Comparison of ENCODE assay signal across 8 cellular contexts in the genomic region with DNA sequence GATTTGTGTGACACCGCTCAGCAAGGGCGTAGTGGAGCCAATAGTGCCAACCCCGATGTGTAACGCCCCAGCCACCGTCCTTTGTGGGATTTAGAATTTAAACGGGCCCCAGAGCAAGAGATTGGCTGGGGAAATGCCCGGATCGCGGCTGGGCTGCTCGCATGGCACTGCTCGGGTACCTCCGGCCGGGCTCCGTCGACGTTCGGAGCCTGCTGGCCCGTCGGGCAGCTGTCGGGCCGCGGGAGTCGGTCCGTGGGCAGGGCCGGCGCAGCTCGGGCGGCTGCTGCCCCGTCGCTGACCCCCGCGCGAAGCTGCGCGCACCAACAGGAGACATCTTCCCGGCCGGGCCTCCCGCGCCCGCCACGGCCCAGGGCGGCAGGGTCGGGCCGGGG. TPM values are rescaled to one million over a fixed set of nuclear protein-coding genes. Genes with fewer than 3 reads are reported as not detected.
DNase-seq lines count a peak whose midpoint lies in the region; ATAC-seq and TF ChIP-seq lines count a peak whose summit lies in the region.

No MANE protein-coding gene starts in this region.

- no peak for ATAC-seq in IMR-90 (ENCODE audit: low read depth)
- ATAC-seq in omental fat pad (ENCODE audit: low FRiP score), result peak; percentile 15
- ATAC-seq in GM21717 (IDR thresholded peaks at IDR 0.05; ENCODE audit: unreplicated experiment), result no peak

- no peak overlapping the region; the same call in 1 of the 2 replicates for H4K91ac ChIP-seq in IMR-90 (ENCODE audit: insufficient read depth, low read depth, low read length)

- peaks cover 0 to 10% (median 6%) of the 10 kb centered on the region in 11 experiments; a peak in 14 of 22 replicates for H3K36me3 ChIP-seq in BLaER1 treated with 17β-estradiol and CSF1 and Interleukin-3, amounts not matched to agents 10 nM and 100 nM
- peaks cover 2% of the 10 kb centered on the region for H3K36me3 ChIP-seq in IMR-90 (ENCODE audit: control insufficient read depth, insufficient read depth, low read length)

- H4K20me1 ChIP-seq in BLaER1 treated with 17β-estradiol and CSF1 and Interleukin-3, amounts not matched to agents 10 nM and 100 nM, result peaks cover 7 to 34% (median 25%) of the 10 kb centered on the region in 11 experiments; a peak in 19 of 22 replicates
- peaks cover 24% of the 10 kb centered on the region for H4K20me1 ChIP-seq in IMR-90 (ENCODE audit: insufficient read depth, low read length)

- POLR2A ChIA-PET in IMR-90 (lab: Charles Lee; ENCODE audit: unreplicated experiment), result no interaction called here

- H3K4me1 ChIP-seq in BLaER1 treated with 17β-estradiol and CSF1 and Interleukin-3, amounts not matched to agents 10 nM and 100 nM, result peaks cover 15 to 62% (median 36%) of the 10 kb centered on the region in 10 experiments
- peaks cover 8% of the 10 kb centered on the region for H3K4me1 ChIP-seq in IMR-90 (ENCODE audit: control insufficient read depth, insufficient read depth, low read length)

- peak overlapping the region; percentile 90 to 99 (median 94) for H3K27ac ChIP-seq in BLaER1 treated with 17β-estradiol and CSF1 and Interleukin-3, amounts not matched to agents 10 nM and 100 nM
- H3K27ac ChIP-seq in IMR-90 (ENCODE audit: insufficient read depth, low read length), result no peak overlapping the region

- H2BK5ac ChIP-seq in IMR-90 (ENCODE audit: low read depth, low read length, poor library complexity, severe bottlenecking), result no peak overlapping the region

- no TSS peak for BruUV-seq in IMR-90 (replicated peaks; lab: Mats Ljungman, UMichigan)

- H2AK5ac ChIP-seq in IMR-90 (ENCODE audit: low read depth, low read length), result no peak overlapping the region; the same call in 1 of the 2 replicates

- in situ Hi-C loops in IMR-90 (cut with MboI; ENCODE audit: low sequenced_read_pairs), result no loop called here

- no peak overlapping the region for H3K56ac ChIP-seq in IMR-90 (ENCODE audit: extremely low read depth, insufficient read depth, low read length)

- peak overlapping the region; percentile 41; the same call in 1 of the 2 replicates for H3K23ac ChIP-seq in IMR-90 (ENCODE audit: low read depth, low read length)

- H4K5ac ChIP-seq in IMR-90 (ENCODE audit: low read depth, low read length), result peak overlapping the region; percentile 22

- peak overlapping the region; percentile 29; the same call in 1 of the 2 replicates for H2BK120ac ChIP-seq in IMR-90 (ENCODE audit: low read depth, low read length)

- intact Hi-C loops in IMR-90 (cut with micrococcal nuclease), result no loop called here

- no peaks in the 10 kb centered on the region for H3K9me3 ChIP-seq in BLaER1 treated with 17β-estradiol and CSF1 and Interleukin-3, amounts not matched to agents 10 nM and 100 nM (replicated peaks in 1 of 11)
- H3K9me3 ChIP-seq in IMR-90 (ENCODE audit: control insufficient read depth, insufficient read depth, low read length), result no peaks in the 10 kb centered on the region

- peak overlapping the region; percentile 23; the same call in 1 of the 2 replicates for H3K4ac ChIP-seq in IMR-90 (ENCODE audit: low read depth, low read length)

- H2BK20ac ChIP-seq in IMR-90 (ENCODE audit: low read depth, low read length), result no peak overlapping the region

- H3K14ac ChIP-seq in IMR-90 (replicated peaks; ENCODE audit: low read depth, low read length), result no peak overlapping the region

- TF ChIP-seq RAD21 in IMR-90 (IDR thresholded peaks at IDR 0.05; ENCODE audit: low read length), result no peak

- peak overlapping the region; percentile 19 for H2AK9ac ChIP-seq in IMR-90 (replicated peaks; ENCODE audit: low read depth, low read length, poor library complexity)

- 49% methylated on average over 23 of the region's 44 CpGs; no CpG with 5 or more reads in 1 of the 2 experiments for WGBS in IMR-90 (ENCODE audit: extremely low coverage in 2 of 2, insufficient read length in 1 of 2), 2 experiments

- H3K4me2 ChIP-seq in BLaER1 treated with 17β-estradiol and CSF1 and Interleukin-3, amounts not matched to agents 10 nM and 100 nM, result peak overlapping the region; percentile 93 to 99 (median 97)
- H3K4me2 ChIP-seq in IMR-90 (ENCODE audit: low read depth, low read length), result no peak overlapping the region

- dilution Hi-C loops in IMR-90 (cut with HindIII; ENCODE audit: low sequenced_read_pairs, unreplicated experiment), result no loop called here

- peaks cover 17 to 38% (median 31%) of the 10 kb centered on the region in 11 experiments for H3K27me3 ChIP-seq in BLaER1 treated with 17β-estradiol and CSF1 and Interleukin-3, amounts not matched to agents 10 nM and 100 nM
- no peaks in the 10 kb centered on the region for H3K27me3 ChIP-seq in IMR-90 (ENCODE audit: control insufficient read depth, insufficient read depth, low read length)

- peak overlapping the region; percentile 25 to 28; a peak in 2 of 4 replicates for H4K8ac ChIP-seq in IMR-90 (ENCODE audit: low read depth in 2 of 2, low read length in 2 of 2)

- H3K18ac ChIP-seq in IMR-90 (ENCODE audit: low read depth, low read length), result 0 out of 2 replicates have a peak overlapping the region, but pooled peaks have one; percentile 4

- peak overlapping the region; percentile 51 to 75 (median 66) for H3K4me3 ChIP-seq in BLaER1 treated with 17β-estradiol and CSF1 and Interleukin-3, amounts not matched to agents 10 nM and 100 nM
- no peak overlapping the region for H3K4me3 ChIP-seq in IMR-90 (ENCODE audit: insufficient read depth, low read depth, low read length)
- no peak overlapping the region for H3K4me3 ChIP-seq in foreskin fibroblast (ENCODE audit: low read depth in 1 of 2, low read length in 2 of 2)

- no peaks in the 10 kb centered on the region; the same call in 1 of the 2 replicates for H3K9me1 ChIP-seq in IMR-90 (ENCODE audit: insufficient read depth, low read length)

- no peak for DNase-seq in IMR-90
- peak; percentile 18 for DNase-seq in activated T-helper 1 cell treated with Interleukin-2 at 50 U/mL for 16 hours (ENCODE audit: low read depth)
- DNase-seq in foreskin fibroblast, result peak; percentile 20 to 59
- DNase-seq in omental fat pad (ENCODE audit: low spot score), result no peak
- no peak for DNase-seq in HUDEP-2 (lab: John Stamatoyannopoulos, UW; ENCODE audit: unreplicated experiment in 76 of 76)
- DNase-seq in NCI-H526 (lab: John Stamatoyannopoulos, UW), result no peak

- TF ChIP-seq POLR2A in IMR-90 (IDR thresholded peaks at IDR 0.05; ENCODE audit: low read depth, low read length), result no peak

- H3K79me1 ChIP-seq in IMR-90 (ENCODE audit: low read depth in 1 of 2, low read length in 2 of 2), result peaks cover 0 to 4% of the 10 kb centered on the region in 2 experiments; a peak in 1 of 4 replicates

- TF ChIP-seq CTCF in IMR-90 (conservative IDR thresholded peaks at IDR 0.05; ENCODE audit: low read depth, low read length), result no peak
- TF ChIP-seq CTCF in foreskin fibroblast (IDR thresholded peaks at IDR 0.05; ENCODE audit: low read depth, low read length), result no peak
- TF ChIP-seq CTCF in omental fat pad (IDR thresholded peaks at IDR 0.05), result no peak

- peak overlapping the region; percentile 97 for H2AFZ ChIP-seq in IMR-90 (replicated peaks; ENCODE audit: low read length, poor library complexity)

- no peak overlapping the region for H2BK15ac ChIP-seq in IMR-90 (ENCODE audit: low read depth, low read length)

- H3K9ac ChIP-seq in BLaER1 treated with 17β-estradiol and CSF1 and Interleukin-3, amounts not matched to agents 10 nM and 100 nM, result peak overlapping the region; percentile 85 to 98 (median 91)
- no peak overlapping the region for H3K9ac ChIP-seq in IMR-90 (ENCODE audit: low read depth, low read length)

- CTCF ChIA-PET in IMR-90 (lab: Yijun Ruan, JAX), result no interaction called here

TF ChIP-seq in IMR-90, 13 proteins besides CTCF, POLR2A, EP300 and RAD21:
- TF ChIP-seq RFX5 (IDR thresholded peaks at IDR 0.05; ENCODE audit: low read depth, low read length) (no peak), MAFK (IDR thresholded peaks at IDR 0.05; ENCODE audit: low read depth, low read length) (no peak), CEBPB (IDR thresholded peaks at IDR 0.05; ENCODE audit: low read depth, low read length) (no peak), CHD1 (IDR thresholded peaks at IDR 0.05; ENCODE audit: low read depth, low read length) (no peak), MXI1 (IDR thresholded peaks at IDR 0.05; ENCODE audit: borderline replicate concordance, low read depth, low read length) (no peak), FOS (IDR thresholded peaks at IDR 0.05; ENCODE audit: low read depth, low read length) (no peak)
- TF ChIP-seq, protein P1, sequence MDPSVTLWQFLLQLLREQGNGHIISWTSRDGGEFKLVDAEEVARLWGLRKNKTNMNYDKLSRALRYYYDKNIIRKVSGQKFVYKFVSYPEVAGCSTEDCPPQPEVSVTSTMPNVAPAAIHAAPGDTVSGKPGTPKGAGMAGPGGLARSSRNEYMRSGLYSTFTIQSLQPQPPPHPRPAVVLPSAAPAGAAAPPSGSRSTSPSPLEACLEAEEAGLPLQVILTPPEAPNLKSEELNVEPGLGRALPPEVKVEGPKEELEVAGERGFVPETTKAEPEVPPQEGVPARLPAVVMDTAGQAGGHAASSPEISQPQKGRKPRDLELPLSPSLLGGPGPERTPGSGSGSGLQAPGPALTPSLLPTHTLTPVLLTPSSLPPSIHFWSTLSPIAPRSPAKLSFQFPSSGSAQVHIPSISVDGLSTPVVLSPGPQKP (IDR thresholded peaks at IDR 0.05; ENCODE audit: borderline replicate concordance, low read depth, low read length), result no peak

RNA-seq across cellular contexts. Expression of gene KDM2A, which starts 1.4 kb away (rescaled TPM):
- 26.7 and 27.8 TPM in 2 replicates for total RNA-seq in IMR-90 (2012; rRNA removed)
- polyA plus RNA-seq in IMR-90 (2012; rRNA removed), result 42.6 and 47.5 TPM in 2 replicates
- 21.5 and 29.5 TPM in 2 replicates for polyA plus RNA-seq in IMR-90 (2012; cell fraction: cytosol; rRNA removed)
- 160 and 177 TPM in 2 replicates for polyA plus RNA-seq in IMR-90 (2012; cell fraction: nucleus; rRNA removed; ENCODE audit: low replicate concordance)
- total RNA-seq in omental fat pad, result 10 to 100 TPM; 47.4 to 83.6 (median 56.6) TPM

Comparison
In these comparisons a context has a peak if more than half of its experiments do, and no peak if none do; other contexts are left out.
1. H3K4me3 ChIP-seq: peak in BLaER1 treated with 17β-estradiol and CSF1 and Interleukin-3, amounts not matched to agents 10 nM and 100 nM (10 of 10); none in IMR-90 (single experiment) and foreskin fibroblast (0 of 2).
2. DNase-seq: peak in activated T-helper 1 cell treated with Interleukin-2 at 50 U/mL for 16 hours (single experiment) and foreskin fibroblast (2 of 2); none in IMR-90 (single experiment), omental fat pad (single experiment), HUDEP-2 (0 of 76) and NCI-H526 (0 of 2).